In the genomic region with DNA sequence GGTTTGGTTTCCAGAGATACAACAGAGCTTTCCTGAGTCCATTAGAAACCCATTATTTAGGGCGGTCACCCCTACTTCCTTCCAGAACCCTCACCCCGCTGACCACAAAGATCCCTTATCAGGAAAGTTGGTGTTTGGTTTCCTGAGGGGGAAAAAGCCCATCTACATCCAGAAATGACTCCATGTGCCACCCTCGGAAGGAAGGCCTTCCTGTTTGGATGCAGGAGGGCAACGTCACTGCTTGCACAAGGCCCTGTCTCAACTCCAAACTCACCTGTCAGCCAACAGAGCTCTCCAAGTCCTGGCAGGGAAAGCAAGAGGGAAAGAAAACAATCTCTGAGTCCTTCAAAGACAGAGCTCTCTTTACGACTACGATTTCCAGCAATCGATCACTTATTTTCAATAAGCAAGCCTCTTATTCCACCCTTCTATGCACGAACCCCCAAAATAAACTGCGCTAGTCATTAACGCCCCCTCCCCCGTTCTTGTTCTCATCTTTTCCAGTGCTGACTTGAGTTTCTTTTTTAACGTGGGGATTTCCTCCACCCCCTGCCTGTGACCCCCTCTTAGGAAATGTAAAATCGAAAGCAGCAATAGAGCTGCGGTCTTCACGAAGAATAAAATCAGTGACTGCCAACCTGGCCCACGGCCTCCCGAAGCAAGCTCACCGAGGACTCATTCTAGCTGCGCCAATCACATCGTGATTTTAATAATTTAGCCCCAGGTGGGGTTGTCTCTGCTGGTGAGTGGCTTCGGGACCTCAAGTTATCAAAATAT, we compare ENCODE assay signal across 13 cellular contexts. TPM values are rescaled to one million over a fixed set of nuclear protein-coding genes. Genes with fewer than 3 reads are reported as not detected.
A peak's percentile ranks its signal among the peaks of the same experiment; 100 is the strongest.
DNase-seq lines count a peak whose midpoint lies in the region; ATAC-seq, FAIRE-seq and TF ChIP-seq lines count a peak whose summit lies in the region.
"Had no signal": no experiment of that assay in that cellular context is flagged by ENCODE, and none has a peak within 500 bp of the region (broad histone marks: within the 10 kb centered on the region; RNA-seq: fewer than 3 reads in every experiment).

No MANE protein-coding gene starts in this region.

- no peak overlapping the region for H3K27ac Mint-ChIP-seq in immature natural killer cell

- H3K27me3 ChIP-seq in ACC112 (ENCODE audit: insufficient read depth, low read length), result peaks cover 91% of the 10 kb centered on the region
- H3K27me3 ChIP-seq in osteoblast (ENCODE audit: insufficient read depth, low read length), result peaks cover 91% of the 10 kb centered on the region
- H3K27me3 ChIP-seq in brain microvascular endothelial cell (replicated peaks), result peaks cover 60% of the 10 kb centered on the region

- DNase-seq in GM12892 (ENCODE audit: insufficient read length) (peak; percentile 37), activated T-cell treated with anti-CD3 and anti-CD28 coated beads for 48 hours (ENCODE audit: low read depth) (peak; percentile 17), immature natural killer cell (no peak), osteoblast (ENCODE audit: insufficient read length, low spot score, missing footprints) (no peak), amygdala (lab: John Stamatoyannopoulos, UW) (no peak), brain microvascular endothelial cell (no peak)
- DNase-seq: islet precursor cell, NCI-H1694 treated with DMSO at 0.1 percent for 48 hours had no signal

- H3K27ac ChIP-seq in ACC112 (ENCODE audit: low read depth, low read length) (no peak overlapping the region), osteoblast (ENCODE audit: low read depth, low read length) (no peak overlapping the region), brain microvascular endothelial cell (no peak overlapping the region)
- H3K27ac ChIP-seq: coronary artery had no signal

- no peaks in the 10 kb centered on the region for H3K79me2 ChIP-seq in ACC112 (ENCODE audit: control insufficient read depth, insufficient read depth, low read length, unreplicated experiment)
- no peaks in the 10 kb centered on the region for H3K79me2 ChIP-seq in osteoblast (ENCODE audit: insufficient read depth, low read length)

- H3K4me1 ChIP-seq in ACC112 (ENCODE audit: control insufficient read depth, insufficient read depth, low read length, unreplicated experiment) (no peaks in the 10 kb centered on the region), osteoblast (ENCODE audit: insufficient read depth, low read length) (no peaks in the 10 kb centered on the region)

- H3K4me1 Mint-ChIP-seq in immature natural killer cell, result peaks cover 6 to 7% of the 10 kb centered on the region in 2 donors

- H2AFZ ChIP-seq in ACC112 (ENCODE audit: low read length, unreplicated experiment), result no peak overlapping the region
- H2AFZ ChIP-seq in osteoblast (ENCODE audit: low read length), result no peak overlapping the region

- peaks cover 10 to 28% (median 22%) of the 10 kb centered on the region in 3 donors for H3K27me3 Mint-ChIP-seq in immature natural killer cell (ENCODE audit: low read depth in 3 of 3)

- H3K4me3 Mint-ChIP-seq in immature natural killer cell, result peak overlapping the region in 3 of 5 donors; percentile 25 to 68 (median 42)

- H3K9me3 Mint-ChIP-seq in immature natural killer cell, result no peaks in the 10 kb centered on the region

- no peaks in the 10 kb centered on the region for H3K36me3 Mint-ChIP-seq in immature natural killer cell

- H3K4me3 ChIP-seq in ACC112 (ENCODE audit: low read depth, low read length) (peak overlapping the region; percentile 65), osteoblast (ENCODE audit: insufficient read depth, low read length) (no peak overlapping the region), brain microvascular endothelial cell (ENCODE audit: low read depth, low read length) (no peak overlapping the region)
- H3K4me3 ChIP-seq: coronary artery had no signal

- H3K36me3 ChIP-seq in ACC112 (ENCODE audit: insufficient read depth, low read length), result no peaks in the 10 kb centered on the region
- H3K36me3 ChIP-seq in osteoblast (ENCODE audit: insufficient read depth, low read length), result no peaks in the 10 kb centered on the region
- H3K36me3 ChIP-seq in brain microvascular endothelial cell (replicated peaks), result no peaks in the 10 kb centered on the region

- TF ChIP-seq CTCF in osteoblast (IDR thresholded peaks at IDR 0.05; ENCODE audit: extremely low read depth, low read depth, low read length), result no peak
- TF ChIP-seq CTCF in brain microvascular endothelial cell (IDR thresholded peaks at IDR 0.05; ENCODE audit: low read depth, low read length, missing control alignments), result no peak

- no peaks in the 10 kb centered on the region for H4K20me1 ChIP-seq in osteoblast (ENCODE audit: insufficient read depth, low read length)

- H3K9me3 ChIP-seq in osteoblast (ENCODE audit: low read depth, low read length), result no peaks in the 10 kb centered on the region

- ATAC-seq in GM18520 (IDR thresholded peaks at IDR 0.05; ENCODE audit: unreplicated experiment), result no peak
- ATAC-seq: sciatic nerve had no signal

- no peak for FAIRE-seq in GM12892 (lab: Jason Lieb, UNC)
- FAIRE-seq: G401.6 had no signal

- H3K4me2 ChIP-seq in osteoblast (ENCODE audit: insufficient read depth, low read length), result no peak overlapping the region

- in situ Hi-C loops in brain microvascular endothelial cell (cut with HindIII; ENCODE audit: low pct_ligation_motif_present, low sequenced_read_pairs), result no loop called here

- no peak for TF ChIP-seq POLR2A in GM12892 (IDR thresholded peaks at IDR 0.05; ENCODE audit: low read depth, low read length)

RNA-seq across cellular contexts. Expression of a gene that starts 35.7 kb away (rescaled TPM):
- not detected for polyA plus RNA-seq in GM12892 (2012; ENCODE audit: missing spikeins)
- polyA plus RNA-seq in immature natural killer cell, result under 1 TPM; 0.27 to 0.94 (median 0.62) TPM
- 9.4 and 13.0 TPM in 2 replicates for total RNA-seq in osteoblast

RNA-seq across cellular contexts. Expression of a gene that starts 46.5 kb away (rescaled TPM):
- 19.4 TPM for polyA plus RNA-seq in GM12892 (2012; ENCODE audit: missing spikeins)
- polyA plus RNA-seq in immature natural killer cell, result 10 to 100 TPM; 46.3 to 90.1 (median 53.7) TPM
- total RNA-seq in osteoblast, result 25.7 and 30.9 TPM in 2 replicates

Comparison
In these comparisons a context has a peak if more than half of its experiments do, and no peak if none do; other contexts are left out.
1. DNase-seq: peak in GM12892 (single experiment) and activated T-cell treated with anti-CD3 and anti-CD28 coated beads for 48 hours (single experiment); none in immature natural killer cell (0 of 3), osteoblast (single experiment), amygdala (0 of 56) and brain microvascular endothelial cell (single experiment).